In genomic region chr20:38217791-38218565, GRCh38 we compare ENCODE assay signal across 8 cellular contexts. TPM values are rescaled to one million over a fixed set of nuclear protein-coding genes. Genes with fewer than 3 reads are reported as not detected.
DNase-seq lines count a peak whose midpoint lies in the region; ATAC-seq lines count a peak whose summit lies in the region.

No MANE protein-coding gene starts in this region.

- intact Hi-C loops in Right ventricle myocardium superior (cut with DNase I) (loop anchor here (5.0 kb wide), 1 partner anchor 51 kb away; the partner anchor contains the start of gene TGM2), sciatic nerve (cut with DNase I) (loop anchor here (10.0 kb wide), 1 partner anchor 153 kb away; no protein-coding TSS in a partner anchor)

- ATAC-seq in Right ventricle myocardium superior (ENCODE audit: poor library complexity) (peak; percentile 14), sciatic nerve (peak; percentile 27), HG02763 (IDR thresholded peaks at IDR 0.05; ENCODE audit: unreplicated experiment) (no peak), GM21526 (IDR thresholded peaks at IDR 0.05; ENCODE audit: low FRiP score, unreplicated experiment) (no peak), GM19351 (IDR thresholded peaks at IDR 0.05; ENCODE audit: unreplicated experiment) (no peak)

- peak; percentile 88 for DNase-seq in GM04504 (ENCODE audit: low read depth)
- DNase-seq in SW 1271 (lab: John Stamatoyannopoulos, UW) = peak; percentile 93 to 95
- DNase-seq in Right ventricle myocardium superior = no peak
- DNase-seq in sciatic nerve (ENCODE audit: low spot score) = peak; percentile 47
- no peak for DNase-seq in inferior parietal cortex (ENCODE audit: extremely low spot score)

RNA-seq across cellular contexts. Expression of gene KIAA1755, which starts 42.6 kb away (rescaled TPM):
- total RNA-seq in Right ventricle myocardium superior (5.4 TPM), sciatic nerve (56.0 TPM)

RNA-seq across cellular contexts. Expression of gene TGM2, which starts 52.9 kb away (rescaled TPM):
- total RNA-seq in Right ventricle myocardium superior (469 TPM), sciatic nerve (70.3 TPM)

Comparison
In these comparisons a context has a peak if more than half of its experiments do, and no peak if none do; other contexts are left out.
1. DNase-seq: peak in GM04504 (single experiment), SW 1271 (2 of 2) and sciatic nerve (single experiment); none in Right ventricle myocardium superior (single experiment) and inferior parietal cortex (single experiment).
2. ATAC-seq: peak in Right ventricle myocardium superior (single experiment) and sciatic nerve (single experiment); none in HG02763 (single experiment), GM21526 (single experiment) and GM19351 (single experiment).